8 cellular contexts compared by ENCODE assay signal in the genomic region with DNA sequence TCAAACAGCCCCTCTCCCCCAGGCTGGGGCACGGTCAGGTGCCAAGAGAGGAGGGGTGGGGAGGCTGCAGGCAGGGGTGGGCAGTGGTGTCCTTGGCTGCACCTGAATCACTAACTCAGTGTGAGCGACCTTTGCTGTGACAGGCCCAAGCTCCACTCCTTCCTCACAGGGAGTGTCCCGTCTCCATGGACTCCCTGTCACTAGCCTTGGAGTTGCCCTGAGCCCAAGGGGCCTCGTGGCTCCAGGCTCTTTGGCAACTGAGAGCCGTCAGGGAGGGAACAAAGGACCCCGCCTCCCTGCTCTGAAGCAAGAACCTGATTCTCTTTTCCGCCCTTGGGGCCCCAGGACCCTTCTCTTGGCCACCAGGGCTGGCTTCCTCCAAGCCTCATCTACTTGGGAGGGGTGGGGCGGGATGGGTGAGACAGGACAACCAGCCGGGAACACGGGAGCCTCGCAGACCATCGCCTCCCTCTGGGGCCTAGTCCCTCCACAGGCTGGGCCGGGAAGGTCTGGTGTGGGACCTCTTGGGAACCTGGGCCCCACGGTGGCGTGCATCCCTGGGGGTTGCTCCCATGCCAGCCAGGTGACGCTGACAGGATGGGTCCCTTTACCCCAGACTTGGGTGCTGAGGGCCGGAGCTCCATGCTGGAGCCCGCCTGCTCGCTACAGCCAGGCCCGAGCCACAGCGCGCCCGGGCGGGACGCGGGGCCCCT. TPM values are rescaled to one million over a fixed set of nuclear protein-coding genes. Genes with fewer than 3 reads are reported as not detected.
DNase-seq lines count a peak whose midpoint lies in the region; ATAC-seq and TF ChIP-seq lines count a peak whose summit lies in the region.

No MANE protein-coding gene starts in this region.

- WGBS in IMR-90 (ENCODE audit: extremely low coverage in 2 of 2, insufficient read length in 1 of 2), 2 experiments: 45% methylated on average over 13 of the region's 26 CpGs; no CpG with 5 or more reads in 1 of the 2 experiments

- H2AK9ac ChIP-seq in IMR-90 (replicated peaks; ENCODE audit: low read depth, low read length, poor library complexity): no peak overlapping the region

- H3K79me1 ChIP-seq in IMR-90 (ENCODE audit: low read depth in 1 of 2, low read length in 2 of 2): peaks cover 12 to 21% of the 10 kb centered on the region in 2 experiments; a peak in 2 of 4 replicates

- no peak for TF ChIP-seq RAD21 in IMR-90 (IDR thresholded peaks at IDR 0.05; ENCODE audit: low read length)

- H3K4me3 ChIP-seq in IMR-90 (ENCODE audit: insufficient read depth, low read depth, low read length): no peak overlapping the region

- H3K4me3 Mint-ChIP-seq in central memory CD8-positive, alpha-beta T cell: peak overlapping the region; percentile 54
- H3K4me3 Mint-ChIP-seq in nephron: peak overlapping the region in 2 of 3 experiments; percentile 38 to 64
- no peak overlapping the region for H3K4me3 Mint-ChIP-seq in CD4-positive, alpha-beta T cell

- no peaks in the 10 kb centered on the region; the same call in 1 of the 2 replicates for H3K27me3 ChIP-seq in IMR-90 (ENCODE audit: control insufficient read depth, insufficient read depth, low read length)
- no peaks in the 10 kb centered on the region for H3K27me3 ChIP-seq in CD4-positive, alpha-beta T cell (ENCODE audit: control insufficient read depth, insufficient read depth, low read length)

- no peaks in the 10 kb centered on the region for H3K27me3 Mint-ChIP-seq in central memory CD8-positive, alpha-beta T cell
- H3K27me3 Mint-ChIP-seq in nephron (ENCODE audit: low read depth): no peaks in the 10 kb centered on the region
- no peaks in the 10 kb centered on the region for H3K27me3 Mint-ChIP-seq in CD4-positive, alpha-beta T cell

- no peak for DNase-seq in IMR-90
- DNase-seq in central memory CD8-positive, alpha-beta T cell (ENCODE audit: low spot score in 2 of 2): no peak
- no peak for DNase-seq in DMS114 treated with DMSO at 0.1 percent for 48 hours (lab: John Stamatoyannopoulos, UW; ENCODE audit: unreplicated experiment)
- DNase-seq in NCI-H2196 treated with DMSO at 0.1 percent for 48 hours (lab: John Stamatoyannopoulos, UW; ENCODE audit: unreplicated experiment): no peak
- DNase-seq in CD4-positive, alpha-beta T cell: no peak

- dilution Hi-C loops in IMR-90 (cut with HindIII; ENCODE audit: low sequenced_read_pairs, unreplicated experiment): no loop called here

- H3K9ac ChIP-seq in IMR-90 (ENCODE audit: low read depth, low read length): no peak overlapping the region

- H2BK15ac ChIP-seq in IMR-90 (ENCODE audit: low read depth, low read length): no peak overlapping the region

- H3K14ac ChIP-seq in IMR-90 (replicated peaks; ENCODE audit: low read depth, low read length): no peak overlapping the region

- peaks cover 23% of the 10 kb centered on the region for H3K4me1 ChIP-seq in IMR-90 (ENCODE audit: control insufficient read depth, insufficient read depth, low read length)

- no peak overlapping the region for H4K8ac ChIP-seq in IMR-90 (ENCODE audit: low read depth in 2 of 2, low read length in 2 of 2)

- no peak for TF ChIP-seq POLR2A in IMR-90 (IDR thresholded peaks at IDR 0.05; ENCODE audit: low read depth, low read length)

- CTCF ChIA-PET in IMR-90 (lab: Yijun Ruan, JAX): no interaction called here
- CTCF ChIA-PET in CD4-positive, alpha-beta T cell (lab: Charles Lee): interaction anchor here (2.2 kb wide), 1 partner anchor 14 kb away, joined by 5 read pairs; no protein-coding TSS in a partner anchor

- no peak overlapping the region for H3K23ac ChIP-seq in IMR-90 (ENCODE audit: low read depth, low read length)

- H3K9me3 ChIP-seq in IMR-90 (ENCODE audit: control insufficient read depth, insufficient read depth, low read length): no peaks in the 10 kb centered on the region
- H3K9me3 ChIP-seq in CD4-positive, alpha-beta T cell (ENCODE audit: control insufficient read depth, low read length): no peaks in the 10 kb centered on the region

- POLR2A ChIA-PET in IMR-90 (lab: Charles Lee; ENCODE audit: unreplicated experiment): no interaction called here
- POLR2A ChIA-PET in CD4-positive, alpha-beta T cell (lab: Charles Lee): interaction anchor here (0.6 to 1.9 kb wide), 3 partner anchors 29 to 57 kb away, joined by 3 to 8 read pairs (median 4); partner anchors contain the start of gene SIVA1

- TF ChIP-seq CTCF in 22Rv1 (IDR thresholded peaks at IDR 0.05) (no peak), IMR-90 (conservative IDR thresholded peaks at IDR 0.05; ENCODE audit: low read depth, low read length) (no peak), nephron (IDR thresholded peaks at IDR 0.05; ENCODE audit: unreplicated experiment in 3 of 3) (no peak)
- no peak for TF ChIP-seq CTCF in CD4-positive, alpha-beta T cell (IDR thresholded peaks at IDR 0.05)

- no peak overlapping the region for H3K27ac Mint-ChIP-seq in central memory CD8-positive, alpha-beta T cell (ENCODE audit: low read depth)
- no peak overlapping the region for H3K27ac Mint-ChIP-seq in nephron
- no peak overlapping the region for H3K27ac Mint-ChIP-seq in CD4-positive, alpha-beta T cell

- no peak overlapping the region for H3K4me2 ChIP-seq in IMR-90 (ENCODE audit: low read depth, low read length)

- no peak overlapping the region for H3K18ac ChIP-seq in IMR-90 (ENCODE audit: low read depth, low read length)

- H2BK120ac ChIP-seq in IMR-90 (ENCODE audit: low read depth, low read length): no peak overlapping the region

- intact Hi-C loops in IMR-90 (cut with micrococcal nuclease): loop anchor here (5.0 kb wide), 1 partner anchor 71 kb away; no protein-coding TSS in a partner anchor
- intact Hi-C loops in CD4-positive, alpha-beta T cell (cut with DNase I, micrococcal nuclease): loop anchor here in 1 of 2 experiments (1.0 kb wide), 1 partner anchor 29 kb away; no protein-coding TSS in a partner anchor

- H3K4ac ChIP-seq in IMR-90 (ENCODE audit: low read depth, low read length): no peak overlapping the region

- no peak overlapping the region for H2BK20ac ChIP-seq in IMR-90 (ENCODE audit: low read depth, low read length)

- H2AK5ac ChIP-seq in IMR-90 (ENCODE audit: low read depth, low read length): peak overlapping the region; percentile 13; the same call in 1 of the 2 replicates

- in situ Hi-C loops in IMR-90 (cut with MboI; ENCODE audit: low sequenced_read_pairs): no loop called here

- H3K36me3 ChIP-seq in IMR-90 (ENCODE audit: control insufficient read depth, insufficient read depth, low read length): peaks cover 21% of the 10 kb centered on the region

- peaks cover 25% of the 10 kb centered on the region for H4K20me1 ChIP-seq in IMR-90 (ENCODE audit: insufficient read depth, low read length)

- BruUV-seq in IMR-90 (replicated peaks; lab: Mats Ljungman, UMichigan): no TSS peak

- H4K5ac ChIP-seq in IMR-90 (ENCODE audit: low read depth, low read length): no peak overlapping the region

- H4K91ac ChIP-seq in IMR-90 (ENCODE audit: insufficient read depth, low read depth, low read length): no peak overlapping the region

- H3K56ac ChIP-seq in IMR-90 (ENCODE audit: extremely low read depth, insufficient read depth, low read length): no peak overlapping the region

- ATAC-seq in IMR-90 (ENCODE audit: low read depth): no peak
- peak; percentile 12 for ATAC-seq in central memory CD8-positive, alpha-beta T cell (replicated peaks; ENCODE audit: extremely low read depth, poor library complexity, severe bottlenecking)
- ATAC-seq in HG03571 (IDR thresholded peaks at IDR 0.05; ENCODE audit: unreplicated experiment): no peak
- no peak for ATAC-seq in CD4-positive, alpha-beta T cell (ENCODE audit: poor library complexity)

- H3K9me3 Mint-ChIP-seq in central memory CD8-positive, alpha-beta T cell: no peaks in the 10 kb centered on the region
- H3K9me3 Mint-ChIP-seq in nephron: no peaks in the 10 kb centered on the region
- no peaks in the 10 kb centered on the region for H3K9me3 Mint-ChIP-seq in CD4-positive, alpha-beta T cell

- no peak overlapping the region for H2BK5ac ChIP-seq in IMR-90 (ENCODE audit: low read depth, low read length, poor library complexity, severe bottlenecking)

- H3K27ac ChIP-seq in 22Rv1: peak overlapping the region; percentile 77
- no peak overlapping the region for H3K27ac ChIP-seq in IMR-90 (ENCODE audit: insufficient read depth, low read length)
- H3K27ac ChIP-seq in CD4-positive, alpha-beta T cell (ENCODE audit: low read depth, low read length): no peak overlapping the region

- H3K4me1 Mint-ChIP-seq in central memory CD8-positive, alpha-beta T cell: no peaks in the 10 kb centered on the region
- H3K4me1 Mint-ChIP-seq in nephron: peaks cover 17% of the 10 kb centered on the region
- no peaks in the 10 kb centered on the region for H3K4me1 Mint-ChIP-seq in CD4-positive, alpha-beta T cell (ENCODE audit: low read depth)

- peaks cover 5% of the 10 kb centered on the region for H3K36me3 Mint-ChIP-seq in central memory CD8-positive, alpha-beta T cell (ENCODE audit: insufficient read depth)
- peaks cover 5% of the 10 kb centered on the region for H3K36me3 Mint-ChIP-seq in nephron (ENCODE audit: low read depth)
- no peaks in the 10 kb centered on the region for H3K36me3 Mint-ChIP-seq in CD4-positive, alpha-beta T cell (ENCODE audit: low read depth)

- H2AFZ ChIP-seq in IMR-90 (replicated peaks; ENCODE audit: low read length, poor library complexity): peak overlapping the region; percentile 91

- H3K9me1 ChIP-seq in IMR-90 (ENCODE audit: insufficient read depth, low read length): no peaks in the 10 kb centered on the region

TF ChIP-seq in IMR-90, 13 proteins besides CTCF, POLR2A, EP300 and RAD21 (continues in another document):
- TF ChIP-seq MAFK (IDR thresholded peaks at IDR 0.05; ENCODE audit: low read depth, low read length): no peak
- TF ChIP-seq CHD1 (IDR thresholded peaks at IDR 0.05; ENCODE audit: low read depth, low read length): no peak
- TF ChIP-seq BHLHE40 (IDR thresholded peaks at IDR 0.05; ENCODE audit: low read depth, low read length): no peak
- TF ChIP-seq RCOR1 (IDR thresholded peaks at IDR 0.05; ENCODE audit: insufficient replicate concordance, low read length): no peak
- no peak for TF ChIP-seq NFE2L2 (IDR thresholded peaks at IDR 0.05; ENCODE audit: low read depth, low read length)

RNA-seq across cellular contexts. Expression of gene ADSS1, which starts 0.9 kb away (rescaled TPM):
- 1.8 and 2.5 TPM in 2 replicates for total RNA-seq in IMR-90 (2012; rRNA removed)
- polyA plus RNA-seq in IMR-90 (2012; rRNA removed): 3.9 and 5.2 TPM in 2 replicates
- polyA plus RNA-seq in IMR-90 (2012; cell fraction: cytosol; rRNA removed): 5.9 and 6.5 TPM in 2 replicates
- polyA plus RNA-seq in IMR-90 (2012; cell fraction: nucleus; rRNA removed; ENCODE audit: low replicate concordance): 28.6 and 32.1 TPM in 2 replicates
- 1 to 10 TPM; 2.0 to 2.7 TPM for total RNA-seq in CD4-positive, alpha-beta T cell

RNA-seq across cellular contexts. Expression of gene SIVA1, which starts 29.9 kb away (rescaled TPM):
- total RNA-seq in IMR-90 (2012; rRNA removed): 132 and 166 TPM in 2 replicates
- polyA plus RNA-seq in IMR-90 (2012; rRNA removed): 184 and 248 TPM in 2 replicates
- polyA plus RNA-seq in IMR-90 (2012; cell fraction: cytosol; rRNA removed): 392 and 403 TPM in 2 replicates
- 69.2 and 188 TPM in 2 replicates for polyA plus RNA-seq in IMR-90 (2012; cell fraction: nucleus; rRNA removed; ENCODE audit: low replicate concordance)
- total RNA-seq in CD4-positive, alpha-beta T cell: 100 to 1,000 TPM; 111 to 124 TPM

RNA-seq across cellular contexts. Expression of gene INF2, which starts 33.7 kb away (rescaled TPM):
- 16.8 and 20.0 TPM in 2 replicates for total RNA-seq in IMR-90 (2012; rRNA removed)
- 62.1 and 76.2 TPM in 2 replicates for polyA plus RNA-seq in IMR-90 (2012; rRNA removed)
- polyA plus RNA-seq in IMR-90 (2012; cell fraction: cytosol; rRNA removed): 39.3 and 68.1 TPM in 2 replicates
- 179 and 366 TPM in 2 replicates for polyA plus RNA-seq in IMR-90 (2012; cell fraction: nucleus; rRNA removed; ENCODE audit: low replicate concordance)
- 10 to 100 TPM; 74.9 to 76.9 TPM for total RNA-seq in CD4-positive, alpha-beta T cell
